7 cellular contexts compared by ENCODE assay signal in genomic region chr18:7330041-7330440, GRCh38.
"Had no signal": no experiment of that assay in that cellular context is flagged by ENCODE, and none has a peak within 500 bp of the region (broad histone marks: within the 10 kb centered on the region; RNA-seq: fewer than 3 reads in every experiment).

No MANE protein-coding gene starts in this region.

- DNase-seq: GM23248, GOT3, H7, HFFc6, IMR-90 had no signal

- H3K27ac ChIP-seq: GM23248, HL-60 had no signal

- H3K4me3 ChIP-seq: GM23248, HAP-1 had no signal

- H3K27ac Mint-ChIP-seq: HFFc6 had no signal

- H3K4me3 Mint-ChIP-seq: HFFc6 had no signal
